16 cellular contexts compared by ENCODE assay signal in the genomic region with DNA sequence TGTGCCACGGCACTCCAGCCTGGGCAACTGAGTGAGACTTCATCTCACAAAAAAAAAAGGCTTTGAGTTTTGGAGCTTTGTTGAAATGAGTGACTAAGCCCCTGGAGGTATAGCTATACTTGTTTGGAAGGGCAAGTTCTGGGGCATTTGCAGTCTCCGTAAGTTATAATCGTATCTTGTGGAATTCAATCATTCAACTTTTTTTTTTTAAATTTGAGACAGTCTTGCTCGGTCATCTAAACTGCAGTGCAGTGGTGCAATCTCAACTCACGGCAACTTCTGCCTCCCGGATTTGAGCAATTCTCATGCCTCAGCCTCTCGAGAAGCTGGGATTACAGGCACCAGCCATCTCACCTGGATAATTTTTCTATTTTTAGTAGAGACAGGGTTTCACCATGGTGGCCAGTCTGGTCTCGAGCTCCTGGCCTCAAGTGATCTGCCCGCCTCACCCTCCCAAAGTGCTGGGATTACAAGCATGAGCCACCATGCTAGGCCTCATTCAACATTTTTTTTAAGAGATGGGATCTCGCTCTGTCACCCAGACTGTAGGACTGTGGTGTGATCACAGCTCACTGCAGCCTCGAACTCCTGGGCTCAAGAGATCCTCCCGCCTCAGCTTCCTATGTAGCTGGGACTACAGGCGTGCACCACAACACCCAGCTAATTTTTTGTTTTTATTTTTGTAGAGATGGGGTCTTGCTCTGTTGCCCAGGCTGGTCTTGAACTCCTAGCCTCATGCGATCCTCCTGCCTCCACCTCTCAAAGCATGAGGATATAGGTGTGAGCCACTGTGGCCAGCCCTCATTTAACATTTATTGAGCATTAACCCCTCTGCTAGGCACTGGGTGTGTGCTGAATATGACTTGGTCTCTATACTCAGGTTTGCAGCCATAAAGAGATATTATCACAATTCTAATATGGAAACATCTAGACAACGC.
A peak's percentile ranks its signal among the peaks of the same experiment; 100 is the strongest.
DNase-seq lines count a peak whose midpoint lies in the region; ATAC-seq and TF ChIP-seq lines count a peak whose summit lies in the region.
"Had no signal": no experiment of that assay in that cellular context is flagged by ENCODE, and none has a peak within 500 bp of the region (broad histone marks: within the 10 kb centered on the region; RNA-seq: fewer than 3 reads in every experiment).

No MANE protein-coding gene starts in this region.

- H3K27ac Mint-ChIP-seq in WTC11 = peak overlapping the region; percentile 100

- WGBS in hepatocyte (ENCODE audit: low lambda C conversion rate, missing lambda C conversion rate) = 88% methylated on average over 15 of the region's 15 CpGs

- H3K36me3 ChIP-seq in HEK293 (ENCODE audit: control insufficient read depth in 2 of 2, insufficient read depth in 1 of 2, low read length in 2 of 2) = no peaks in the 10 kb centered on the region
- H3K36me3 ChIP-seq in hepatocyte (replicated peaks; ENCODE audit: insufficient read depth, low read depth) = no peaks in the 10 kb centered on the region
- no peaks in the 10 kb centered on the region for H3K36me3 ChIP-seq in skeletal muscle satellite cell (ENCODE audit: insufficient read depth, low read length)
- H3K36me3 ChIP-seq: upper lobe of right lung had no signal

- H3K4me1 Mint-ChIP-seq in WTC11 = peaks cover 36% of the 10 kb centered on the region

- H3K4me1 ChIP-seq in HEK293 (ENCODE audit: control insufficient read depth, insufficient read depth, low read length) = peaks cover 6% of the 10 kb centered on the region; the same call in 1 of the 2 replicates
- H3K4me1 ChIP-seq in hepatocyte (ENCODE audit: insufficient read depth) = peaks cover 18% of the 10 kb centered on the region
- H3K4me1 ChIP-seq in skeletal muscle satellite cell (ENCODE audit: control insufficient read depth, insufficient read depth, low read length) = peaks cover 22% of the 10 kb centered on the region
- H3K4me1 ChIP-seq: upper lobe of right lung had no signal

- H3K4me2 ChIP-seq in hepatocyte = no peak overlapping the region
- H3K4me2 ChIP-seq in skeletal muscle satellite cell (ENCODE audit: low read length) = peak overlapping the region; percentile 63

- H3K9me3 ChIP-seq in HEK293 (ENCODE audit: control insufficient read depth, insufficient read depth, low read depth, low read length) = no peaks in the 10 kb centered on the region
- no peaks in the 10 kb centered on the region for H3K9me3 ChIP-seq in hepatocyte (ENCODE audit: low read depth)
- H3K9me3 ChIP-seq in skeletal muscle satellite cell (replicated peaks; ENCODE audit: low read length) = no peaks in the 10 kb centered on the region
- H3K9me3 ChIP-seq: upper lobe of right lung had no signal

- peaks cover 5% of the 10 kb centered on the region for H3K27me3 Mint-ChIP-seq in WTC11 (ENCODE audit: low read depth)

- no peaks in the 10 kb centered on the region for H3K9me2 ChIP-seq in hepatocyte (replicated peaks; ENCODE audit: insufficient read depth)

- no peak overlapping the region for H2AFZ ChIP-seq in hepatocyte

- H3K27ac ChIP-seq in HEK293 (ENCODE audit: extremely low read depth, low read depth, low read length) = no peak overlapping the region
- peak overlapping the region; percentile 66 for H3K27ac ChIP-seq in hepatocyte
- H3K27ac ChIP-seq: upper lobe of right lung had no signal

- DNase-seq in WTC11 (ENCODE audit: low spot score) = no peak
- no peak for DNase-seq in hepatocyte (ENCODE audit: low spot score)
- DNase-seq in NCI-H2171 (lab: John Stamatoyannopoulos, UW) = no peak
- no peak for DNase-seq in SIG-M5 treated with dmso at 0.1 percent for 504 hours (lab: John Stamatoyannopoulos, UW; ENCODE audit: unreplicated experiment)
- no peak for DNase-seq in COR-L47 (lab: John Stamatoyannopoulos, UW)
- DNase-seq: activated CD4-positive, alpha-beta T cell treated with anti-CD3 and anti-CD28 coated beads for 4 hours; activated gamma-delta T cell; hypothalamus; Karpas-422; NCI-H1105 treated with DMSO at 0.1 percent for 48 hours; NCI-H82; stimulated activated naive CD8-positive, alpha-beta T cell treated with anti-CD3 and anti-CD28 coated beads, Interleukin-15, Interleukin-2, amounts not matched to agents 100 U/mL and 50 U/mL, for 24 hours; upper lobe of right lung had no signal

- ATAC-seq in WTC11 (no peak), GM19023 (IDR thresholded peaks at IDR 0.05; ENCODE audit: unreplicated experiment) (no peak)
- ATAC-seq: stimulated activated naive CD8-positive, alpha-beta T cell treated with anti-CD3 and anti-CD28 coated beads, Interleukin-15, Interleukin-2, amounts not matched to agents 100 U/mL and 50 U/mL, for 24 hours had no signal

- POLR2A ChIA-PET in HEK293 (lab: Yijun Ruan, JAX) (no interaction called here), WTC11 (lab: Charles Lee) (interaction anchor here (1.1 kb wide), 1 partner anchor 9 kb away, joined by 3 read pairs; no protein-coding TSS in a partner anchor)

- no peaks in the 10 kb centered on the region for H3K79me2 ChIP-seq in hepatocyte

- peaks cover 8% of the 10 kb centered on the region for H3K9me3 Mint-ChIP-seq in WTC11

- H4K20me1 ChIP-seq in hepatocyte (ENCODE audit: insufficient read depth, poor library complexity, severe bottlenecking) = no peaks in the 10 kb centered on the region

- CTCF ChIA-PET in HEK293 (lab: Yijun Ruan, JAX) (interaction anchor here (0.6 to 0.9 kb wide), 8 partner anchors 11 to 979 kb away, joined by 3 to 6 read pairs (median 3); no protein-coding TSS in a partner anchor), WTC11 (lab: Charles Lee) (interaction anchor here (0.6 to 1.0 kb wide), 2 partner anchors 174 to 819 kb away, joined by 3 to 4 read pairs; no protein-coding TSS in a partner anchor)

- H3K9ac ChIP-seq in skeletal muscle satellite cell (ENCODE audit: low read depth, low read length) = peak overlapping the region; percentile 15

- H3K27me3 ChIP-seq in hepatocyte = no peaks in the 10 kb centered on the region
- no peaks in the 10 kb centered on the region for H3K27me3 ChIP-seq in skeletal muscle satellite cell (ENCODE audit: control insufficient read depth, insufficient read depth, low read length)
- H3K27me3 ChIP-seq: upper lobe of right lung had no signal

- TF ChIP-seq CTCF in HEK293 (tag by site-specific recombination; IDR thresholded peaks at IDR 0.05) (no peak), WTC11 (IDR thresholded peaks at IDR 0.05) (no peak), hepatocyte (IDR thresholded peaks at IDR 0.05; ENCODE audit: poor library complexity) (no peak)

- H3K4me3 ChIP-seq in HEK293 (ENCODE audit: low read depth, low read length) (no peak overlapping the region), hepatocyte (no peak overlapping the region), skeletal muscle satellite cell (ENCODE audit: low read length) (no peak overlapping the region)
- H3K4me3 ChIP-seq: upper lobe of right lung had no signal

- no peak overlapping the region for H3K4me3 Mint-ChIP-seq in WTC11

- peaks cover 5% of the 10 kb centered on the region; the same call in 1 of the 2 replicates for H3K36me3 Mint-ChIP-seq in WTC11

TF ChIP-seq in HEK293, 187 proteins besides CTCF, POLR2A, EP300 and RAD21:
- TF ChIP-seq ZNF560 (tag by site-specific recombination; IDR thresholded peaks at IDR 0.05; ENCODE audit: borderline replicate concordance) = no peak
- TF ChIP-seq, protein P1, sequence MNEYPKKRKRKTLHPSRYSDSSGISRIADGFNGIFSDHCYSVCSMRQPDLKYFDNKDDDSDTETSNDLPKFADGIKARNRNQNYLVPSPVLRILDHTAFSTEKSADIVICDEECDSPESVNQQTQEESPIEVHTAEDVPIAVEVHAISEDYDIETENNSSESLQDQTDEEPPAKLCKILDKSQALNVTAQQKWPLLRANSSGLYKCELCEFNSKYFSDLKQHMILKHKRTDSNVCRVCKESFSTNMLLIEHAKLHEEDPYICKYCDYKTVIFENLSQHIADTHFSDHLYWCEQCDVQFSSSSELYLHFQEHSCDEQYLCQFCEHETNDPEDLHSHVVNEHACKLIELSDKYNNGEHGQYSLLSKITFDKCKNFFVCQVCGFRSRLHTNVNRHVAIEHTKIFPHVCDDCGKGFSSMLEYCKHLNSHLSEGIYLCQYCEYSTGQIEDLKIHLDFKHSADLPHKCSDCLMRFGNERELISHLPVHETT (tag by site-specific recombination; IDR thresholded peaks at IDR 0.05) = no peak
- TF ChIP-seq, protein P2, sequence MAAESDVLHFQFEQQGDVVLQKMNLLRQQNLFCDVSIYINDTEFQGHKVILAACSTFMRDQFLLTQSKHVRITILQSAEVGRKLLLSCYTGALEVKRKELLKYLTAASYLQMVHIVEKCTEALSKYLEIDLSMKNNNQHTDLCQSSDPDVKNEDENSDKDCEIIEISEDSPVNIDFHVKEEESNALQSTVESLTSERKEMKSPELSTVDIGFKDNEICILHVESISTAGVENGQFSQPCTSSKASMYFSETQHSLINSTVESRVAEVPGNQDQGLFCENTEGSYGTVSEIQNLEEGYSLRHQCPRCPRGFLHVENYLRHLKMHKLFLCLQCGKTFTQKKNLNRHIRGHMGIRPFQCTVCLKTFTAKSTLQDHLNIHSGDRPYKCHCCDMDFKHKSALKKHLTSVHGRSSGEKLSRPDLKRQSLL (tag by site-specific recombination; IDR thresholded peaks at IDR 0.05) = no peak
- TF ChIP-seq ZNF121 (tag by site-specific recombination; IDR thresholded peaks at IDR 0.05) = 0 out of 2 replicates have a peak, but pooled peaks have one; percentile 39

TF ChIP-seq in WTC11, 78 proteins besides CTCF, POLR2A, EP300 and RAD21 (continues in another document):
- TF ChIP-seq, protein P3, sequence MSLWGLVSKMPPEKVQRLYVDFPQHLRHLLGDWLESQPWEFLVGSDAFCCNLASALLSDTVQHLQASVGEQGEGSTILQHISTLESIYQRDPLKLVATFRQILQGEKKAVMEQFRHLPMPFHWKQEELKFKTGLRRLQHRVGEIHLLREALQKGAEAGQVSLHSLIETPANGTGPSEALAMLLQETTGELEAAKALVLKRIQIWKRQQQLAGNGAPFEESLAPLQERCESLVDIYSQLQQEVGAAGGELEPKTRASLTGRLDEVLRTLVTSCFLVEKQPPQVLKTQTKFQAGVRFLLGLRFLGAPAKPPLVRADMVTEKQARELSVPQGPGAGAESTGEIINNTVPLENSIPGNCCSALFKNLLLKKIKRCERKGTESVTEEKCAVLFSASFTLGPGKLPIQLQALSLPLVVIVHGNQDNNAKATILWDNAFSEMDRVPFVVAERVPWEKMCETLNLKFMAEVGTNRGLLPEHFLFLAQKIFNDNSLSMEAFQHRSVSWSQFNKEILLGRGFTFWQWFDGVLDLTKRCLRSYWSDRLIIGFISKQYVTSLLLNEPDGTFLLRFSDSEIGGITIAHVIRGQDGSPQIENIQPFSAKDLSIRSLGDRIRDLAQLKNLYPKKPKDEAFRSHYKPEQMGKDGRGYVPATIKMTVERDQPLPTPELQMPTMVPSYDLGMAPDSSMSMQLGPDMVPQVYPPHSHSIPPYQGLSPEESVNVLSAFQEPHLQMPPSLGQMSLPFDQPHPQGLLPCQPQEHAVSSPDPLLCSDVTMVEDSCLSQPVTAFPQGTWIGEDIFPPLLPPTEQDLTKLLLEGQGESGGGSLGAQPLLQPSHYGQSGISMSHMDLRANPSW (CRISPR knock-in tag; conservative IDR thresholded peaks at IDR 0.05; ENCODE audit: low read depth) = no peak
- no peak for TF ChIP-seq TP53 (CRISPR knock-in tag; IDR thresholded peaks at IDR 0.05)
